ENCODE assay signal across 8 cellular contexts in genomic region chr20:5658897-5659296, GRCh38. TPM values are rescaled to one million over a fixed set of nuclear protein-coding genes. Genes with fewer than 3 reads are reported as not detected.
DNase-seq lines count a peak whose midpoint lies in the region; ATAC-seq and TF ChIP-seq lines count a peak whose summit lies in the region.

No MANE protein-coding gene starts in this region.

- TF ChIP-seq CTCF in retinal pigment epithelial cell (conservative IDR thresholded peaks at IDR 0.05; ENCODE audit: low read depth, low read length): no peak
- TF ChIP-seq CTCF in MM.1S (IDR thresholded peaks at IDR 0.05; ENCODE audit: low read length): no peak

- H3K4me2 ChIP-seq in MM.1S (ENCODE audit: low read depth, low read length): no peak overlapping the region

- no peaks in the 10 kb centered on the region for H3K9me3 ChIP-seq in MM.1S (replicated peaks; ENCODE audit: insufficient read depth, low read length)

- H2AFZ ChIP-seq in MM.1S (ENCODE audit: low read length): no peak overlapping the region

- no peak overlapping the region for H3K4me3 ChIP-seq in retinal pigment epithelial cell (ENCODE audit: low read length)
- no peak overlapping the region for H3K4me3 ChIP-seq in MM.1S (ENCODE audit: low read length)

- intact Hi-C loops in cardiac septum (cut with DNase I): no loop called here

- H3K36me3 ChIP-seq in MM.1S (replicated peaks; ENCODE audit: insufficient read depth, low read length): no peaks in the 10 kb centered on the region

- no peak overlapping the region for H3K27ac ChIP-seq in MM.1S (ENCODE audit: low read length)

- H4K20me1 ChIP-seq in MM.1S (ENCODE audit: insufficient read depth, low read length): no peaks in the 10 kb centered on the region

- no peaks in the 10 kb centered on the region for H3K4me1 ChIP-seq in MM.1S (ENCODE audit: low read length)

- DNase-seq in A172 (ENCODE audit: low spot score): peak; percentile 78
- DNase-seq in NCI-H774 (lab: John Stamatoyannopoulos, UW): peak; percentile 25
- peak; percentile 10 for DNase-seq in activated naive CD8-positive, alpha-beta T cell treated with anti-CD3 and anti-CD28 coated beads, Interleukin-2, amount 50 U/mL, for 16 hours (ENCODE audit: low read depth, low spot score)
- peak; percentile 76 for DNase-seq in cardiac septum (ENCODE audit: low spot score)
- DNase-seq in retinal pigment epithelial cell (ENCODE audit: low read depth): peak; percentile 89
- DNase-seq in MM.1S: no peak

- no peaks in the 10 kb centered on the region for H3K27me3 ChIP-seq in MM.1S (replicated peaks; ENCODE audit: insufficient read depth, low read length)

- no peak overlapping the region for H3K9ac ChIP-seq in MM.1S (ENCODE audit: low read length)

- H3K9me2 ChIP-seq in MM.1S (replicated peaks; ENCODE audit: insufficient read depth, low read length): no peaks in the 10 kb centered on the region

- peak; percentile 45 for ATAC-seq in GM21367 (IDR thresholded peaks at IDR 0.05; ENCODE audit: unreplicated experiment)
- no peak for ATAC-seq in GM19328 (IDR thresholded peaks at IDR 0.05; ENCODE audit: unreplicated experiment)

- H3K79me2 ChIP-seq in MM.1S (ENCODE audit: low read length): no peaks in the 10 kb centered on the region

- no peaks in the 10 kb centered on the region for H3F3A ChIP-seq in MM.1S (ENCODE audit: insufficient read depth, low read length)

RNA-seq across cellular contexts. Expression of gene GPCPD1, which starts 48.1 kb away (rescaled TPM):
- 6.9 and 7.6 TPM in 2 replicates for total RNA-seq in A172 (2014; rRNA removed; shearing (Covaris generic))
- 17.3 TPM for total RNA-seq in cardiac septum
